Comparison of ENCODE assay signal across 10 cellular contexts in the genomic region with DNA sequence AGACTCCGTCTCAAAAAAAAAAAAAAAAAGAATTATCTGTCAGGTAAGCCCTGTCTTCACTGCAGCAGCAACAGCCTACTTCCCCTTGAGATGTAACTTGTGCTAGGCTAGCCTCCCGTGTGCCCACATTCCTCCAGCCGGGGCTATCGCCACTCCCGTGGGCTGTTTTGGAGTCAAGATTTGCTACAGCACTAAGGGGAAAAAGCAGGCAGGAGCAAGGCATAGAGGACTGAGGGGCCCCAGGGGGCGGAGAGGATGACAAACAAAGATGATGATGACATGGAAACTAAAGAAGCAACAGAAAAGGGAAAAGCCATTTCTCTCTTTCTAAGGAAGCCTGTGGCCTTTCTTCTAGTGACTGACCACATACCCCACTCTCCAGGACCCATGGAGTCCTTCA. TPM values are rescaled to one million over a fixed set of nuclear protein-coding genes. Genes with fewer than 3 reads are reported as not detected.
DNase-seq lines count a peak whose midpoint lies in the region; ATAC-seq lines count a peak whose summit lies in the region.
"Had no signal": no experiment of that assay in that cellular context is flagged by ENCODE, and none has a peak within 500 bp of the region (broad histone marks: within the 10 kb centered on the region; RNA-seq: fewer than 3 reads in every experiment).

No MANE protein-coding gene starts in this region.

- peak overlapping the region in 2 of 3 donors; percentile 59 to 82 for H3K27ac Mint-ChIP-seq in IgD-negative memory B cell
- H3K27ac Mint-ChIP-seq in dendritic cell treated with granulocyte-macrophage colony-stimulating factor and Interleukin-4, amounts not matched to agents 40 ng/mL and 50 ng/mL, for 4 days, result peak overlapping the region; percentile 88
- H3K27ac Mint-ChIP-seq: nephron had no signal

- peak; percentile 71 to 79 for DNase-seq in activated CD4-positive, alpha-beta T cell treated with anti-CD3 and anti-CD28 coated beads, Interleukin-2, amount 50 U/mL, for 48 hours
- DNase-seq in stimulated activated CD4-positive, alpha-beta T cell treated with anti-CD3 and anti-CD28 coated beads, TNF-alpha, amount 100 ng/mL, for 48 hours (ENCODE audit: low read depth in 3 of 3), result peak in 2 of 3 donors; percentile 51 to 61
- no peak for DNase-seq in HK-2 (ENCODE audit: unreplicated experiment)
- DNase-seq in 8988T, result no peak
- DNase-seq in ureter (ENCODE audit: low spot score), result no peak

- H3K9me3 Mint-ChIP-seq in IgD-negative memory B cell, result no peaks in the 10 kb centered on the region
- no peaks in the 10 kb centered on the region for H3K9me3 Mint-ChIP-seq in dendritic cell treated with granulocyte-macrophage colony-stimulating factor and Interleukin-4, amounts not matched to agents 40 ng/mL and 50 ng/mL, for 4 days
- H3K9me3 Mint-ChIP-seq: nephron had no signal

- ATAC-seq in HG03439 (IDR thresholded peaks at IDR 0.05; ENCODE audit: unreplicated experiment), result no peak

- H3K27me3 Mint-ChIP-seq in IgD-negative memory B cell, result no peaks in the 10 kb centered on the region
- H3K27me3 Mint-ChIP-seq in dendritic cell treated with granulocyte-macrophage colony-stimulating factor and Interleukin-4, amounts not matched to agents 40 ng/mL and 50 ng/mL, for 4 days, result no peaks in the 10 kb centered on the region

- H3K4me1 Mint-ChIP-seq in IgD-negative memory B cell, result peaks cover 34 to 38% (median 36%) of the 10 kb centered on the region in 3 donors
- peaks cover 50% of the 10 kb centered on the region for H3K4me1 Mint-ChIP-seq in dendritic cell treated with granulocyte-macrophage colony-stimulating factor and Interleukin-4, amounts not matched to agents 40 ng/mL and 50 ng/mL, for 4 days (ENCODE audit: low read depth)
- H3K4me1 Mint-ChIP-seq: nephron had no signal

- peaks cover 13% of the 10 kb centered on the region for H3K36me3 Mint-ChIP-seq in IgD-negative memory B cell
- peaks cover 68% of the 10 kb centered on the region for H3K36me3 Mint-ChIP-seq in dendritic cell treated with granulocyte-macrophage colony-stimulating factor and Interleukin-4, amounts not matched to agents 40 ng/mL and 50 ng/mL, for 4 days (ENCODE audit: low read depth)

- intact Hi-C loops in dendritic cell treated with granulocyte-macrophage colony-stimulating factor and Interleukin-4, amounts not matched to agents 40 ng/mL and 50 ng/mL, for 4 days (cut with micrococcal nuclease), result loop anchor here (5.0 kb wide), 1 partner anchor 136 kb away; no protein-coding TSS in a partner anchor

- peak overlapping the region; percentile 86 to 94 (median 93) for H3K4me3 Mint-ChIP-seq in IgD-negative memory B cell
- peak overlapping the region; percentile 87 for H3K4me3 Mint-ChIP-seq in dendritic cell treated with granulocyte-macrophage colony-stimulating factor and Interleukin-4, amounts not matched to agents 40 ng/mL and 50 ng/mL, for 4 days
- H3K4me3 Mint-ChIP-seq: nephron had no signal

RNA-seq across cellular contexts. Expression of a gene that starts 1.9 kb away (rescaled TPM):
- polyA plus RNA-seq in IgD-negative memory B cell, result 16.1 TPM
- total RNA-seq in ureter, result 0.34 TPM
- total RNA-seq: NCI-H460 had no signal

RNA-seq across cellular contexts. Expression of a gene that starts 7.4 kb away (rescaled TPM):
- 0.69 TPM for polyA plus RNA-seq in IgD-negative memory B cell
- 12.0 TPM for total RNA-seq in ureter

RNA-seq across cellular contexts. Expression of a gene that starts 7.6 kb away (rescaled TPM):
- 70.1 TPM for polyA plus RNA-seq in IgD-negative memory B cell
- 24.2 TPM for total RNA-seq in ureter

RNA-seq across cellular contexts. Expression of a gene that starts 11.9 kb away (rescaled TPM):
- not detected for polyA plus RNA-seq in IgD-negative memory B cell
- 6.2 TPM for total RNA-seq in ureter

RNA-seq across cellular contexts. Expression of a gene that starts 17.5 kb away (rescaled TPM):
- polyA plus RNA-seq in IgD-negative memory B cell, result 1.0 TPM
- 2.0 TPM for total RNA-seq in ureter
- total RNA-seq: NCI-H460 had no signal

Comparison
In these comparisons a context has a peak if more than half of its experiments do, and no peak if none do; other contexts are left out.
1. DNase-seq: peak in activated CD4-positive, alpha-beta T cell treated with anti-CD3 and anti-CD28 coated beads, Interleukin-2, amount 50 U/mL, for 48 hours (2 of 2) and stimulated activated CD4-positive, alpha-beta T cell treated with anti-CD3 and anti-CD28 coated beads, TNF-alpha, amount 100 ng/mL, for 48 hours (2 of 3); none in HK-2 (single experiment), 8988T (single experiment) and ureter (single experiment).